Comparison of ENCODE assay signal across 19 cellular contexts in the genomic region with DNA sequence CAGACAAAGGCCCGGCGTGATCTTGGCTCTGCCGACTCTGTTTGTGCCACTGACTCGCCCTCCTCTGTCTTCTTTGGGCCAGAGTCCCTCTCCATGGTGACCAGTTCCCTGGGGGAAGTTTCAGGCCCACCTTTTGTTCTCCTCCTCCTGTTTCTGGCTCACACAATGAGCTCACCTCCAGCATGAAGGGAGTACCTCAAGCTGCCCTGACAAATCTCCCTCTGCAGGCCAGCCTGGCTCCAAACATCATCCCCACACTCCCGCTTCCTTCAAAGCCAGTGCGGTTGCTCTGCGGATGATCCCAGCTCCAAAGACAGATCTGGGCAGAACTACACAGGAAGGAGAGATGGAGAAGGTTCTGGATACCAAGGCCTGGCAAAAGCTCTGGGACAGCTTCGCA.
DNase-seq lines count a peak whose midpoint lies in the region; ATAC-seq, FAIRE-seq and TF ChIP-seq lines count a peak whose summit lies in the region.
"Had no signal": no experiment of that assay in that cellular context is flagged by ENCODE, and none has a peak within 500 bp of the region (broad histone marks: within the 10 kb centered on the region; RNA-seq: fewer than 3 reads in every experiment).

No MANE protein-coding gene starts in this region.

- peaks cover 0 to 4% (median 0%) of the 10 kb centered on the region in 4 experiments; a peak in 1 of 7 replicates for H3K4me1 ChIP-seq in H1 (replicated peaks in 1 of 4; ENCODE audit: control insufficient read depth in 3 of 4, insufficient read depth in 4 of 4, low read length in 3 of 4)
- peaks cover 0 to 9% of the 10 kb centered on the region in 2 donors for H3K4me1 ChIP-seq in neuronal stem cell (ENCODE audit: control insufficient read depth in 2 of 2, insufficient read depth in 1 of 2, low read depth in 1 of 2, low read length in 2 of 2)
- H3K4me1 ChIP-seq in sigmoid colon: no peaks in the 10 kb centered on the region
- no peaks in the 10 kb centered on the region for H3K4me1 ChIP-seq in trophoblast cell (ENCODE audit: control insufficient read depth in 1 of 2, insufficient read depth in 2 of 2, low read length in 2 of 2)
- H3K4me1 ChIP-seq: A549, SJSA1 had no signal

- H2AFZ ChIP-seq in H1 (ENCODE audit: low read length): peak overlapping the region; percentile 79; the same call in 1 of the 2 replicates
- H2AFZ ChIP-seq in neuronal stem cell (ENCODE audit: low read length): no peak overlapping the region
- H2AFZ ChIP-seq in trophoblast cell (ENCODE audit: insufficient read depth, low read length, poor library complexity): no peak overlapping the region

- H2BK15ac ChIP-seq in H1 (ENCODE audit: low read length) (no peak overlapping the region), neuronal stem cell (ENCODE audit: low read length) (peak overlapping the region; percentile 8)

- no peak overlapping the region for H3K56ac ChIP-seq in H1 (replicated peaks; ENCODE audit: insufficient read length, low read depth, low read length)

- H4K5ac ChIP-seq in H1 (ENCODE audit: insufficient read length, low read depth, low read length): no peak overlapping the region

- H4K20me1 ChIP-seq in H1 (replicated peaks in 1 of 2; ENCODE audit: control insufficient read depth in 1 of 2, insufficient read depth in 2 of 2, low read length in 2 of 2): no peaks in the 10 kb centered on the region

- H3K36me3 ChIP-seq in H1 (ENCODE audit: control insufficient read depth in 2 of 4, insufficient read depth in 4 of 4, low read length in 3 of 4) (no peaks in the 10 kb centered on the region; a peak in 1 of 8 replicates), neuronal stem cell (replicated peaks in 1 of 2; ENCODE audit: control insufficient read depth in 2 of 2, insufficient read depth in 2 of 2, low read length in 2 of 2) (no peaks in the 10 kb centered on the region), sigmoid colon (no peaks in the 10 kb centered on the region), trophoblast cell (ENCODE audit: control insufficient read depth in 1 of 2, insufficient read depth in 2 of 2, low read length in 2 of 2) (no peaks in the 10 kb centered on the region)
- H3K36me3 ChIP-seq: BLaER1 treated with 17β-estradiol and CSF1 and Interleukin-3, amounts not matched to agents 10 nM and 100 nM; SJSA1 had no signal

- CTCF ChIA-PET in H1 (lab: Charles Lee; ENCODE audit: partially characterized antibody): interaction anchor here (0.7 to 1.6 kb wide), 9 partner anchors 16 to 759 kb away, joined by 3 to 7 read pairs (median 4); no protein-coding TSS in a partner anchor

- no peaks in the 10 kb centered on the region for H3K36me3 Mint-ChIP-seq in T-helper 1 cell treated with Interleukin-12 subunit alpha and Interleukin-12 subunit beta and Interleukin-4 antibody, amounts not matched to agents 30 μg/mL and 1 μg/mL, for 36 hours (ENCODE audit: low read depth)

- no peak overlapping the region for H3K23ac ChIP-seq in H1 (ENCODE audit: insufficient read length)
- H3K23ac ChIP-seq in neuronal stem cell (ENCODE audit: low read depth, low read length, poor library complexity): no peak overlapping the region
- H3K23ac ChIP-seq in trophoblast cell (ENCODE audit: low read length): no peak overlapping the region

- no peak overlapping the region for H3K4ac ChIP-seq in H1 (replicated peaks; ENCODE audit: insufficient read length, low read depth, low read length)
- H3K4ac ChIP-seq in neuronal stem cell (ENCODE audit: low read length): no peak overlapping the region
- no peak overlapping the region for H3K4ac ChIP-seq in trophoblast cell (ENCODE audit: low read depth, low read length)

- no peaks in the 10 kb centered on the region for H3K9me3 Mint-ChIP-seq in T-helper 1 cell treated with Interleukin-12 subunit alpha and Interleukin-12 subunit beta and Interleukin-4 antibody, amounts not matched to agents 30 μg/mL and 1 μg/mL, for 36 hours

- no peak overlapping the region for H4K12ac ChIP-seq in trophoblast cell (ENCODE audit: low read depth, low read length)

- H3K14ac ChIP-seq in H1 (ENCODE audit: insufficient read length) (no peak overlapping the region), neuronal stem cell (ENCODE audit: low read length) (no peak overlapping the region), trophoblast cell (ENCODE audit: low read length) (no peak overlapping the region)

- no peak for ATAC-seq in sciatic nerve
- ATAC-seq: A549, Panc1 had no signal

- no peaks in the 10 kb centered on the region for H3K23me2 ChIP-seq in H1 (ENCODE audit: low read depth, low read length)

- no peak overlapping the region for H2BK120ac ChIP-seq in H1 (replicated peaks; ENCODE audit: low read depth, low read length)
- peak overlapping the region; percentile 38 for H2BK120ac ChIP-seq in neuronal stem cell (ENCODE audit: low read depth, low read length)
- H2BK120ac ChIP-seq in trophoblast cell (ENCODE audit: insufficient read depth, low read length, poor library complexity): no peak overlapping the region

- H2BK5ac ChIP-seq in H1 (ENCODE audit: low read depth, low read length) (no peak overlapping the region), neuronal stem cell (ENCODE audit: low read length) (no peak overlapping the region), trophoblast cell (ENCODE audit: low read depth, low read length, poor library complexity) (no peak overlapping the region)

- H4K8ac ChIP-seq in H1 (ENCODE audit: extremely low read depth, insufficient read depth, low read length) (no peak overlapping the region), neuronal stem cell (ENCODE audit: low read depth, low read length) (no peak overlapping the region), trophoblast cell (ENCODE audit: low read depth, low read length) (no peak overlapping the region)

- H3K27me3 Mint-ChIP-seq in T-helper 1 cell treated with Interleukin-12 subunit alpha and Interleukin-12 subunit beta and Interleukin-4 antibody, amounts not matched to agents 30 μg/mL and 1 μg/mL, for 36 hours (ENCODE audit: low read depth): peaks cover 4% of the 10 kb centered on the region

- no peak overlapping the region for H3K27ac ChIP-seq in H1 (ENCODE audit: low read depth, low read length)
- H3K27ac ChIP-seq in neuronal stem cell (replicated peaks; ENCODE audit: low read length): no peak overlapping the region
- no peak overlapping the region for H3K27ac ChIP-seq in sigmoid colon
- H3K27ac ChIP-seq in trophoblast cell (ENCODE audit: low read depth, low read length): no peak overlapping the region
- H3K27ac ChIP-seq: A549; BLaER1 treated with 17β-estradiol and CSF1 and Interleukin-3, amounts not matched to agents 10 nM and 100 nM; SJSA1 had no signal

- no peaks in the 10 kb centered on the region for H3K79me1 ChIP-seq in H1 (ENCODE audit: low read depth, low read length)
- no peaks in the 10 kb centered on the region for H3K79me1 ChIP-seq in neuronal stem cell (ENCODE audit: low read depth, low read length)
- H3K79me1 ChIP-seq in trophoblast cell (ENCODE audit: low read length): no peaks in the 10 kb centered on the region

- H2BK12ac ChIP-seq in H1 (ENCODE audit: low read depth, low read length): peak overlapping the region; percentile 1; the same call in 1 of the 2 replicates
- no peak overlapping the region for H2BK12ac ChIP-seq in neuronal stem cell (ENCODE audit: low read length)
- no peak overlapping the region for H2BK12ac ChIP-seq in trophoblast cell (ENCODE audit: low read length)

- H3K18ac ChIP-seq in H1 (ENCODE audit: extremely low read depth, low read length) (peak overlapping the region; percentile 28; the same call in 1 of the 2 replicates), neuronal stem cell (ENCODE audit: low read length) (no peak overlapping the region), trophoblast cell (ENCODE audit: low read length) (no peak overlapping the region)

- H3K4me2 ChIP-seq in H1 (ENCODE audit: insufficient read depth in 1 of 2, low read depth in 2 of 2, low read length in 2 of 2): no peak overlapping the region
- no peak overlapping the region for H3K4me2 ChIP-seq in neuronal stem cell (ENCODE audit: insufficient read depth, low read length, poor library complexity, severe bottlenecking)
- H3K4me2 ChIP-seq in trophoblast cell (ENCODE audit: low read length): no peak overlapping the region
- H3K4me2 ChIP-seq: A549; BLaER1 treated with 17β-estradiol and CSF1 and Interleukin-3, amounts not matched to agents 10 nM and 100 nM had no signal

- H2AK5ac ChIP-seq in H1 (ENCODE audit: low read depth, low read length) (no peak overlapping the region), neuronal stem cell (ENCODE audit: low read depth, low read length) (peak overlapping the region; percentile 43), trophoblast cell (ENCODE audit: low read length) (no peak overlapping the region)

- H3K4me1 Mint-ChIP-seq in T-helper 1 cell treated with Interleukin-12 subunit alpha and Interleukin-12 subunit beta and Interleukin-4 antibody, amounts not matched to agents 30 μg/mL and 1 μg/mL, for 36 hours (ENCODE audit: low read depth): peaks cover 2% of the 10 kb centered on the region

- H3K4me3 Mint-ChIP-seq in T-helper 1 cell treated with Interleukin-12 subunit alpha and Interleukin-12 subunit beta and Interleukin-4 antibody, amounts not matched to agents 30 μg/mL and 1 μg/mL, for 36 hours: no peak overlapping the region

- no peak for TF ChIP-seq EP300 in H1 (IDR thresholded peaks at IDR 0.05; ENCODE audit: borderline replicate concordance in 1 of 2, low read depth in 2 of 2, low read length in 2 of 2)
- no peak for TF ChIP-seq EP300 in sigmoid colon (IDR thresholded peaks at IDR 0.05)

- H3K27me3 ChIP-seq in H1 (replicated peaks in 1 of 4; ENCODE audit: control insufficient read depth in 3 of 4, extremely low read depth in 1 of 4, insufficient read depth in 3 of 4, low read length in 3 of 4): no peaks in the 10 kb centered on the region
- no peaks in the 10 kb centered on the region for H3K27me3 ChIP-seq in neuronal stem cell (ENCODE audit: control insufficient read depth in 3 of 3, insufficient read depth in 3 of 3, low read depth in 1 of 3, low read length in 3 of 3)
- H3K27me3 ChIP-seq in sigmoid colon: no peaks in the 10 kb centered on the region
- no peaks in the 10 kb centered on the region for H3K27me3 ChIP-seq in trophoblast cell (ENCODE audit: insufficient read depth, low read length)
- H3K27me3 ChIP-seq: BLaER1 treated with 17β-estradiol and CSF1 and Interleukin-3, amounts not matched to agents 10 nM and 100 nM; SJSA1 had no signal

- 87% methylated on average over 8 of the region's 8 CpGs; no CpG with 5 or more reads in 1 of the 2 experiments for WGBS in H1 (ENCODE audit: extremely low coverage in 1 of 2, insufficient coverage in 1 of 2, insufficient read length in 1 of 2, insufficient replicate concordance in 2 of 2, low coverage in 1 of 2, low lambda C conversion rate in 2 of 2, missing lambda C conversion rate in 1 of 2), 2 experiments
- no CpG with 5 or more reads among the region's 8 CpGs for WGBS in neuronal stem cell (ENCODE audit: extremely low coverage in 2 of 2, insufficient read length in 2 of 2, insufficient replicate concordance in 1 of 2), 2 donors
- WGBS in sigmoid colon, 2 donors: 85 to 86% methylated on average over 8 of the region's 8 CpGs
- no CpG with 5 or more reads among the region's 8 CpGs for WGBS in trophoblast cell (ENCODE audit: extremely low coverage, insufficient coverage, insufficient read length)

- no peak overlapping the region for H4K91ac ChIP-seq in H1 (replicated peaks; ENCODE audit: insufficient read length, low read length)
- no peak overlapping the region for H4K91ac ChIP-seq in neuronal stem cell (ENCODE audit: low read depth, low read length, poor library complexity)
- no peak overlapping the region for H4K91ac ChIP-seq in trophoblast cell (ENCODE audit: low read depth, low read length)

- TF ChIP-seq RAD21 in H1 (IDR thresholded peaks at IDR 0.05 in 1 of 2, conservative IDR thresholded peaks at IDR 0.05 in 1 of 2; ENCODE audit: low read depth in 2 of 2, low read length in 2 of 2): peak; percentile 15 to 32; a peak in 2 of 4 replicates

- H3K9me3 ChIP-seq in H1 (ENCODE audit: insufficient read depth in 2 of 2, low read depth in 1 of 2, low read length in 1 of 2) (no peaks in the 10 kb centered on the region), neuronal stem cell (replicated peaks in 1 of 2; ENCODE audit: control insufficient read depth in 2 of 2, insufficient read depth in 1 of 2, low read depth in 1 of 2, low read length in 2 of 2) (no peaks in the 10 kb centered on the region), sigmoid colon (no peaks in the 10 kb centered on the region), trophoblast cell (ENCODE audit: insufficient read depth, low read depth, low read length) (no peaks in the 10 kb centered on the region)
- H3K9me3 ChIP-seq: A549; BLaER1 treated with 17β-estradiol and CSF1 and Interleukin-3, amounts not matched to agents 10 nM and 100 nM had no signal

- H3K79me2 ChIP-seq in H1 (ENCODE audit: control insufficient read depth in 1 of 2, insufficient read depth in 2 of 2, low read length in 2 of 2): no peaks in the 10 kb centered on the region
- no peaks in the 10 kb centered on the region for H3K79me2 ChIP-seq in trophoblast cell (ENCODE audit: control insufficient read depth, insufficient read depth, low read length, poor library complexity)

- intact Hi-C loops in sigmoid colon (cut with DNase I): no loop called here
- intact Hi-C loops in sciatic nerve (cut with DNase I): no loop called here

- TF ChIP-seq CTCF in H1 (IDR thresholded peaks at IDR 0.05; ENCODE audit: control extremely low read depth in 1 of 3, insufficient read depth in 1 of 3, low read depth in 1 of 3, low read length in 3 of 3) (peak; percentile 12 to 46 (median 38); a peak in 2 of 4 replicates), sigmoid colon (IDR thresholded peaks at IDR 0.05) (no peak)

- H2BK20ac ChIP-seq in H1 (ENCODE audit: low read length): no peak overlapping the region

- POLR2A ChIA-PET in H1 (lab: Charles Lee; ENCODE audit: partially characterized antibody): interaction anchor here (0.5 kb wide), 1 partner anchor 1137 kb away, joined by 3 read pairs; no protein-coding TSS in a partner anchor

- H3K27ac Mint-ChIP-seq in T-helper 1 cell treated with Interleukin-12 subunit alpha and Interleukin-12 subunit beta and Interleukin-4 antibody, amounts not matched to agents 30 μg/mL and 1 μg/mL, for 36 hours: peak overlapping the region; percentile 46

- no peak for FAIRE-seq in H1 (lab: Jason Lieb, UNC)
- FAIRE-seq: A549, G401.6 had no signal

- H3K9ac ChIP-seq in H1 (replicated peaks in 1 of 4; ENCODE audit: extremely low read depth in 1 of 4, low read depth in 3 of 4, low read length in 3 of 4) (no peak overlapping the region), neuronal stem cell (ENCODE audit: low read depth, low read length, poor library complexity) (no peak overlapping the region), trophoblast cell (ENCODE audit: low read length) (no peak overlapping the region)
- H3K9ac ChIP-seq: BLaER1 treated with 17β-estradiol and CSF1 and Interleukin-3, amounts not matched to agents 10 nM and 100 nM had no signal

- DNase-seq in T-helper 1 cell: no peak
- DNase-seq in H1 (ENCODE audit: low read depth in 1 of 2, low spot score in 2 of 2): no peak
- no peak for DNase-seq in neuronal stem cell (ENCODE audit: low spot score)
- DNase-seq in sigmoid colon: no peak
- DNase-seq in sciatic nerve (ENCODE audit: low spot score): no peak
- no peak for DNase-seq in trophoblast cell
- DNase-seq: DND-41, HCEC 1CT, MM.1S, NCI-H1092, NCI-H146, NCI-H2081, NCI-H524 had no signal

- TF ChIP-seq POLR2A in H1 (IDR thresholded peaks at IDR 0.05; ENCODE audit: control extremely low read depth in 1 of 2, low read depth in 2 of 2, low read length in 2 of 2) (no peak), sigmoid colon (IDR thresholded peaks at IDR 0.05) (no peak)

- H3K4me3 ChIP-seq in H1 (ENCODE audit: extremely low read depth in 1 of 4, insufficient read depth in 2 of 4, low read depth in 3 of 4, low read length in 4 of 4) (no peak overlapping the region), neuronal stem cell (ENCODE audit: low read length in 2 of 2) (no peak overlapping the region), sigmoid colon (no peak overlapping the region), trophoblast cell (ENCODE audit: low read depth, low read length) (no peak overlapping the region)
- H3K4me3 ChIP-seq: A549; BLaER1 treated with 17β-estradiol and CSF1 and Interleukin-3, amounts not matched to agents 10 nM and 100 nM; SJSA1 had no signal

Comparison
In these comparisons a context has a peak if more than half of its experiments do, and no peak if none do; other contexts are left out.
1. CTCF ChIP-seq: peak in H1 (3 of 3); none in sigmoid colon (0 of 4).